39 cellular contexts compared by ENCODE assay signal in the genomic region with DNA sequence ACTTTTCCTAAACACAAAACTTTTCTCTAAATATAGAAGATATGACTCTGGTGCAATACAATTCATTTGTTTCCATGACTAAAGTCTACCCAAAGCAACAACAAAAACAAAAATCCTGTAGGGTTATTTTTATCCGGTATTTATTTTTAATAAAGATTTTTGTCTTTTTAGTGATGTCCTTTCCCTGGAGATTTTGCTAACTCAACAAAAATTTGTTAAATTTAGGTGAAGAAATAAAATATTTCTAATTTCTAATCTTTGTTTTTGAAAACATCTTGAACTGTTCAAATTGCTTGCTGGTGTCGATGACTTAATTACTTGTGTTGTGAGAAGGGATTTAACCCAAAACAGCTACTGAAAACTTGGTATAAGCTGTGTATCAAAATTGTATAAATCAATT.
"Had no signal": no experiment of that assay in that cellular context is flagged by ENCODE, and none has a peak within 500 bp of the region (broad histone marks: within the 10 kb centered on the region; RNA-seq: fewer than 3 reads in every experiment).

No MANE protein-coding gene starts in this region.

- FAIRE-seq: astrocyte, bronchial epithelial cell had no signal

- H3K36me3 ChIP-seq: adrenal gland, ascending aorta, brain microvascular endothelial cell, breast epithelium, cardiac muscle cell had no signal

- H3K9me3 Mint-ChIP-seq: activated naive CD4-positive, alpha-beta T cell treated with anti-CD3 and anti-CD28 coated beads for 36 hours; activated naive CD4-positive, alpha-beta T cell treated with anti-CD3 and anti-CD28 coated beads, Interleukin-2, amount 50 U/mL, for 24 hours; activated naive CD8-positive, alpha-beta T cell treated with anti-CD3 and anti-CD28 coated beads for 36 hours; activated T-cell treated with anti-CD3 and anti-CD28 coated beads, Interleukin-2, amount 50 U/mL, for 24 hours; activated T-helper 1 cell treated with anti-CD3 and anti-CD28 coated beads, Interleukin-12 subunit alpha, Interleukin-12 subunit beta, Interleukin-2, Interleukin-4 antibody, amounts not matched to agents 30 ng/mL and 10 ng/mL and 1 ng/mL, durations not matched to agents 14 hours and 24 hours and 36 hours had no signal

- H3K4me3 ChIP-seq: adrenal gland, ascending aorta, body of pancreas, breast epithelium, cardiac muscle cell had no signal

- H3K4me1 Mint-ChIP-seq: activated naive CD4-positive, alpha-beta T cell treated with anti-CD3 and anti-CD28 coated beads, Interleukin-2, amount 10 ng/mL, durations not matched to agents 7 days and 5 days; activated naive CD4-positive, alpha-beta T cell treated with anti-CD3 and anti-CD28 coated beads, Interleukin-2, amount 50 U/mL, for 24 hours; activated naive CD8-positive, alpha-beta T cell treated with anti-CD3 and anti-CD28 coated beads for 36 hours; activated naive CD8-positive, alpha-beta T cell treated with anti-CD3 and anti-CD28 coated beads, Interleukin-2, amount 10 ng/mL, durations not matched to agents 7 days and 5 days; activated naive CD8-positive, alpha-beta T cell treated with anti-CD3 and anti-CD28 coated beads, Interleukin-2, amount 50 U/mL, for 24 hours; activated T-helper 17 cell treated with anti-CD3 and anti-CD28 coated beads, Interleukin-2, amount 50 U/mL, for 72 hours; brain; central memory CD8-positive, alpha-beta T cell had no signal

- H3K36me3 Mint-ChIP-seq: activated naive CD4-positive, alpha-beta T cell treated with anti-CD3 and anti-CD28 coated beads, Interleukin-2, amount 10 ng/mL, durations not matched to agents 7 days and 5 days; activated naive CD4-positive, alpha-beta T cell treated with anti-CD3 and anti-CD28 coated beads, Interleukin-2, amount 50 U/mL, for 24 hours; activated naive CD4-positive, alpha-beta T cell treated with anti-CD3 and anti-CD28 coated beads, Interleukin-2, amount 50 U/mL, for 72 hours; activated naive CD8-positive, alpha-beta T cell; activated naive CD8-positive, alpha-beta T cell treated with anti-CD3 and anti-CD28 coated beads for 36 hours; activated naive CD8-positive, alpha-beta T cell treated with anti-CD3 and anti-CD28 coated beads, Interleukin-2, amount 10 ng/mL, durations not matched to agents 7 days and 5 days; brain had no signal

- H3K4me1 ChIP-seq: adrenal gland, ascending aorta, breast epithelium had no signal

- H3K9me3 ChIP-seq: adrenal gland, ascending aorta, body of pancreas, breast epithelium had no signal

- DNase-seq: activated effector memory CD4-positive, alpha-beta T cell treated with anti-CD3 and anti-CD28 coated beads, Interleukin-2, amount 50 U/mL, for 16 hours; activated effector memory CD4-positive, alpha-beta T cell treated with Interleukin-2 at 50 U/mL for 16 hours; activated gamma-delta T cell; activated gamma-delta T cell treated with Interleukin-2 at 50 U/mL for 16 hours; activated naive CD4-positive, alpha-beta T cell; activated naive CD4-positive, alpha-beta T cell treated with anti-CD3 and anti-CD28 coated beads for 36 hours; activated naive CD4-positive, alpha-beta T cell treated with anti-CD3 and anti-CD28 coated beads, Interleukin-2, amount 10 ng/mL, durations not matched to agents 7 days and 5 days; activated naive CD4-positive, alpha-beta T cell treated with anti-CD3 and anti-CD28 coated beads, Interleukin-2, amount 50 U/mL, for 16 hours; activated naive CD4-positive, alpha-beta T cell treated with Interleukin-2 at 50 U/mL for 16 hours; activated naive CD8-positive, alpha-beta T cell treated with anti-CD3 and anti-CD28 coated beads for 36 hours; activated naive CD8-positive, alpha-beta T cell treated with anti-CD3 and anti-CD28 coated beads, Interleukin-2, amount 10 ng/mL, durations not matched to agents 7 days and 5 days; activated naive CD8-positive, alpha-beta T cell treated with anti-CD3 and anti-CD28 coated beads, Interleukin-2, amount 50 U/mL, for 24 hours; activated T-cell treated with anti-CD3 and anti-CD28 coated beads, Interleukin-2, amount 50 U/mL, for 1 hour; activated T-cell treated with anti-CD3 and anti-CD28 coated beads, Interleukin-2, amount 50 U/mL, for 24 hours; activated T-cell treated with anti-CD3 and anti-CD28 coated beads, Interleukin-2, amount 50 U/mL, for 4 hours; activated T-cell treated with anti-CD3 and anti-CD28 coated beads, Interleukin-2, amount 50 U/mL, for 48 hours; activated T-cell treated with anti-CD3 and anti-CD28 coated beads, Interleukin-2, amount 50 U/mL, for 72 hours; adrenal gland; amniotic stem cell; amygdala; anterior cingulate cortex; aorta; body of pancreas; brain microvascular endothelial cell; caudate nucleus; central memory CD4-positive, alpha-beta T cell had no signal

- H3K27me3 Mint-ChIP-seq: activated naive CD4-positive, alpha-beta T cell treated with anti-CD3 and anti-CD28 coated beads, Interleukin-2, amount 10 ng/mL, durations not matched to agents 7 days and 5 days; activated naive CD4-positive, alpha-beta T cell treated with anti-CD3 and anti-CD28 coated beads, Interleukin-2, amount 50 U/mL, for 24 hours; activated naive CD8-positive, alpha-beta T cell; activated naive CD8-positive, alpha-beta T cell treated with anti-CD3 and anti-CD28 coated beads for 36 hours; activated naive CD8-positive, alpha-beta T cell treated with anti-CD3 and anti-CD28 coated beads, Interleukin-2, amount 10 ng/mL, durations not matched to agents 7 days and 5 days; activated naive CD8-positive, alpha-beta T cell treated with anti-CD3 and anti-CD28 coated beads, Interleukin-2, amount 50 U/mL, for 24 hours; activated T-cell treated with anti-CD3 and anti-CD28 coated beads, Interleukin-2, amount 50 U/mL, for 24 hours; activated T-helper 17 cell treated with anti-CD3 and anti-CD28 coated beads, Interleukin-2, amount 50 U/mL, for 72 hours; brain; central memory CD8-positive, alpha-beta T cell had no signal

- H3K27ac ChIP-seq: adrenal gland, ascending aorta, body of pancreas, brain microvascular endothelial cell, breast epithelium, cardiac muscle cell had no signal

- ATAC-seq: activated naive CD4-positive, alpha-beta T cell treated with anti-CD3 and anti-CD28 coated beads, Interleukin-2, amount 50 U/mL, for 72 hours; activated naive CD8-positive, alpha-beta T cell treated with anti-CD3 and anti-CD28 coated beads, Interleukin-2, amount 50 U/mL, for 24 hours; activated T-cell treated with anti-CD3 and anti-CD28 coated beads, Interleukin-2, amount 50 U/mL, for 4 hours; activated T-cell treated with anti-CD3 and anti-CD28 coated beads, Interleukin-2, amount 50 U/mL, for 72 hours; activated T-helper 17 cell treated with anti-CD3 and anti-CD28 coated beads, Interleukin-2, amount 50 U/mL, for 72 hours; body of pancreas had no signal

- H3K27me3 ChIP-seq: adrenal gland, ascending aorta, body of pancreas, brain microvascular endothelial cell, breast epithelium, cardiac muscle cell had no signal

- H3K4me3 Mint-ChIP-seq: activated naive CD4-positive, alpha-beta T cell treated with anti-CD3 and anti-CD28 coated beads for 36 hours; activated naive CD4-positive, alpha-beta T cell treated with anti-CD3 and anti-CD28 coated beads, Interleukin-2, amount 10 ng/mL, durations not matched to agents 7 days and 5 days; activated naive CD4-positive, alpha-beta T cell treated with anti-CD3 and anti-CD28 coated beads, Interleukin-2, amount 50 U/mL, for 24 hours; activated naive CD8-positive, alpha-beta T cell; activated naive CD8-positive, alpha-beta T cell treated with anti-CD3 and anti-CD28 coated beads for 36 hours; activated naive CD8-positive, alpha-beta T cell treated with anti-CD3 and anti-CD28 coated beads, Interleukin-2, amount 10 ng/mL, durations not matched to agents 7 days and 5 days; activated naive CD8-positive, alpha-beta T cell treated with anti-CD3 and anti-CD28 coated beads, Interleukin-2, amount 50 U/mL, for 24 hours; activated T-cell treated with anti-CD3 and anti-CD28 coated beads, Interleukin-2, amount 50 U/mL, for 24 hours; activated T-cell treated with anti-CD3 and anti-CD28 coated beads, Interleukin-2, amount 50 U/mL, for 4 hours; activated T-cell treated with anti-CD3 and anti-CD28 coated beads, Interleukin-2, amount 50 U/mL, for 72 hours; activated T-helper 1 cell treated with anti-CD3 and anti-CD28 coated beads, Interleukin-12 subunit alpha, Interleukin-12 subunit beta, Interleukin-2, Interleukin-4 antibody, amounts not matched to agents 30 ng/mL and 10 ng/mL and 1 ng/mL, durations not matched to agents 14 hours and 24 hours and 36 hours; activated T-helper 17 cell treated with anti-CD3 and anti-CD28 coated beads, Interleukin-2, amount 50 U/mL, for 72 hours; brain; central memory CD8-positive, alpha-beta T cell had no signal

- H3K27ac Mint-ChIP-seq: activated naive CD4-positive, alpha-beta T cell treated with anti-CD3 and anti-CD28 coated beads for 36 hours; activated naive CD4-positive, alpha-beta T cell treated with anti-CD3 and anti-CD28 coated beads, Interleukin-2, amount 10 ng/mL, durations not matched to agents 7 days and 5 days; activated naive CD4-positive, alpha-beta T cell treated with anti-CD3 and anti-CD28 coated beads, Interleukin-2, amount 50 U/mL, for 24 hours; activated naive CD4-positive, alpha-beta T cell treated with anti-CD3 and anti-CD28 coated beads, Interleukin-2, amount 50 U/mL, for 72 hours; activated naive CD8-positive, alpha-beta T cell; activated naive CD8-positive, alpha-beta T cell treated with anti-CD3 and anti-CD28 coated beads for 36 hours; activated naive CD8-positive, alpha-beta T cell treated with anti-CD3 and anti-CD28 coated beads, Interleukin-2, amount 10 ng/mL, durations not matched to agents 7 days and 5 days; activated naive CD8-positive, alpha-beta T cell treated with anti-CD3 and anti-CD28 coated beads, Interleukin-2, amount 50 U/mL, for 24 hours; activated T-cell treated with anti-CD3 and anti-CD28 coated beads, Interleukin-2, amount 50 U/mL, for 24 hours; activated T-cell treated with anti-CD3 and anti-CD28 coated beads, Interleukin-2, amount 50 U/mL, for 72 hours; activated T-helper 1 cell treated with anti-CD3 and anti-CD28 coated beads, Interleukin-12 subunit alpha, Interleukin-12 subunit beta, Interleukin-2, Interleukin-4 antibody, amounts not matched to agents 30 ng/mL and 10 ng/mL and 1 ng/mL, durations not matched to agents 14 hours and 24 hours and 36 hours; activated T-helper 17 cell treated with anti-CD3 and anti-CD28 coated beads, Interleukin-2, amount 50 U/mL, for 72 hours; activated T-helper 2 cell treated with anti-CD3 and anti-CD28 coated beads, Interferon-gamma antibody, Interleukin-2, Interleukin-4, amounts not matched to agents 10 μg/mL and 5 μg/mL and 100 μg/mL, durations not matched to agents 14 hours and 24 hours and 36 hours; brain had no signal
